Comparison of ENCODE assay signal across 18 cellular contexts in genomic region chr13:111915104-111915551, GRCh38.
"Had no signal": no experiment of that assay in that cellular context is flagged by ENCODE, and none has a peak within 500 bp of the region (broad histone marks: within the 10 kb centered on the region; RNA-seq: fewer than 3 reads in every experiment).

No MANE protein-coding gene starts in this region.

- H3K4me1 ChIP-seq: heart left ventricle, lower lobe of right lung, upper lobe of right lung had no signal

- H3K9me3 ChIP-seq: heart left ventricle, lower lobe of right lung, upper lobe of right lung had no signal

- H3K4me3 ChIP-seq: heart left ventricle, lower lobe of right lung, upper lobe of right lung had no signal

- ATAC-seq: heart left ventricle; left colon; lower lobe of right lung; stimulated activated naive CD8-positive, alpha-beta T cell treated with anti-CD3 and anti-CD28 coated beads, Interleukin-15, Interleukin-2, amounts not matched to agents 100 U/mL and 50 U/mL, for 24 hours; T-helper 17 cell; upper lobe of right lung had no signal

- H3K36me3 ChIP-seq: heart left ventricle, lower lobe of right lung, upper lobe of right lung had no signal

- DNase-seq: activated CD4-positive, alpha-beta memory T cell treated with anti-CD3 and anti-CD28 coated beads for 36 hours; activated CD4-positive, alpha-beta T cell treated with anti-CD3 and anti-CD28 coated beads for 48 hours; activated CD4-positive, CD25-positive, alpha-beta regulatory T cell; activated naive CD4-positive, alpha-beta T cell; activated T-cell treated with anti-CD3 and anti-CD28 coated beads, Interleukin-2, amount 50 U/mL, for 1 hour; central memory CD4-positive, alpha-beta T cell; left colon; lower lobe of right lung; mesendoderm; naive B cell; occipital lobe; retina; stimulated activated CD4-positive, alpha-beta T cell treated with anti-CD3 and anti-CD28 coated beads, Interleukin-4, amount 100 ng/mL, for 24 hours; stimulated activated naive CD8-positive, alpha-beta T cell treated with anti-CD3 and anti-CD28 coated beads, Interleukin-15, Interleukin-2, amounts not matched to agents 100 U/mL and 50 U/mL, for 24 hours; T-helper 17 cell; upper lobe of right lung had no signal

- H3K27ac ChIP-seq: epithelial cell of prostate, heart left ventricle, lower lobe of right lung, upper lobe of right lung had no signal
